33 cellular contexts compared by ENCODE assay signal in genomic region chrY:8541306-8541705, GRCh38.
A peak's percentile ranks its signal among the peaks of the same experiment; 100 is the strongest.
DNase-seq lines count a peak whose midpoint lies in the region; ATAC-seq, FAIRE-seq and TF ChIP-seq lines count a peak whose summit lies in the region.
"Had no signal": no experiment of that assay in that cellular context is flagged by ENCODE, and none has a peak within 500 bp of the region (broad histone marks: within the 10 kb centered on the region; RNA-seq: fewer than 3 reads in every experiment).

No MANE protein-coding gene starts in this region.

- no peak for DNase-seq in left ventricle myocardium inferior
- no peak for DNase-seq in heart left ventricle
- DNase-seq in LHCN-M2 (ENCODE audit: low read depth): peak; percentile 24
- peak; percentile 0 to 4 for DNase-seq in SJCRH30
- DNase-seq in small intestine: peak; percentile 60
- DNase-seq in activated naive CD4-positive, alpha-beta T cell treated with anti-CD3 and anti-CD28 coated beads for 36 hours: no peak
- DNase-seq in 8988T: no peak
- DNase-seq: activated CD4-positive, alpha-beta T cell treated with anti-CD3 and anti-CD28 coated beads, Interleukin-2, amount 10 ng/mL, durations not matched to agents 24 days and 14 days; activated CD8-positive, alpha-beta memory T cell treated with anti-CD3 and anti-CD28 coated beads for 24 hours; activated effector memory CD4-positive, alpha-beta T cell treated with anti-CD3 and anti-CD28 coated beads, Interleukin-2, amount 50 U/mL, for 16 hours; activated naive CD8-positive, alpha-beta T cell treated with anti-CD3 and anti-CD28 coated beads for 36 hours; CD8-positive, alpha-beta memory T cell; EL; gastrocnemius medialis; H9; immature natural killer cell; IMR-90; NCI-H1092 treated with DMSO at 0.1 percent for 48 hours; NCI-H1694 treated with DMSO at 0.1 percent for 48 hours; NCI-H526 treated with DMSO at 0.1 percent for 48 hours; NK-92 treated with Interleukin-12 subunit alpha and Interleukin-12 subunit beta, amount 100 ng/mL, for 24 hours; Peyer's patch; retina; stimulated activated CD4-positive, alpha-beta T cell treated with anti-CD3 and anti-CD28 coated beads, Interleukin-2, amount 100 ng/mL, for 48 hours; stomach; T1000; uterus had no signal

- no peaks in the 10 kb centered on the region for H3K9me3 Mint-ChIP-seq in activated naive CD4-positive, alpha-beta T cell treated with anti-CD3 and anti-CD28 coated beads for 36 hours
- H3K9me3 Mint-ChIP-seq: activated CD4-positive, alpha-beta T cell treated with anti-CD3 and anti-CD28 coated beads, Interleukin-2, amount 10 ng/mL, durations not matched to agents 24 days and 14 days; activated naive CD8-positive, alpha-beta T cell treated with anti-CD3 and anti-CD28 coated beads for 36 hours; CD8-positive, alpha-beta memory T cell; H9; immature natural killer cell; neural progenitor cell; WTC11 had no signal

- H3K27me3 ChIP-seq in left ventricle myocardium inferior (ENCODE audit: low read depth): no peaks in the 10 kb centered on the region
- H3K27me3 ChIP-seq in heart left ventricle: no peaks in the 10 kb centered on the region
- no peaks in the 10 kb centered on the region for H3K27me3 ChIP-seq in SJCRH30
- no peaks in the 10 kb centered on the region for H3K27me3 ChIP-seq in small intestine (ENCODE audit: control insufficient read depth in 2 of 2, insufficient read depth in 2 of 2, low read length in 2 of 2)
- H3K27me3 ChIP-seq: breast epithelium, gastrocnemius medialis, neural progenitor cell, Peyer's patch, stomach, uterus had no signal

- H3K27me3 Mint-ChIP-seq in activated naive CD4-positive, alpha-beta T cell treated with anti-CD3 and anti-CD28 coated beads for 36 hours (ENCODE audit: low read depth): no peaks in the 10 kb centered on the region
- H3K27me3 Mint-ChIP-seq: activated CD4-positive, alpha-beta T cell treated with anti-CD3 and anti-CD28 coated beads, Interleukin-2, amount 10 ng/mL, durations not matched to agents 24 days and 14 days; activated naive CD8-positive, alpha-beta T cell treated with anti-CD3 and anti-CD28 coated beads for 36 hours; CD8-positive, alpha-beta memory T cell had no signal

- TF ChIP-seq POLR2A in heart left ventricle (IDR thresholded peaks at IDR 0.05): no peak

- no peaks in the 10 kb centered on the region for H3K9me3 ChIP-seq in left ventricle myocardium inferior (replicated peaks)
- no peaks in the 10 kb centered on the region for H3K9me3 ChIP-seq in heart left ventricle
- no peaks in the 10 kb centered on the region for H3K9me3 ChIP-seq in SJCRH30 (replicated peaks)
- no peaks in the 10 kb centered on the region for H3K9me3 ChIP-seq in small intestine (ENCODE audit: control insufficient read depth, low read depth)
- H3K9me3 ChIP-seq: breast epithelium, gastrocnemius medialis, Peyer's patch, stomach, uterus had no signal

- TF ChIP-seq CTCF in left ventricle myocardium inferior (IDR thresholded peaks at IDR 0.05; ENCODE audit: borderline replicate concordance): peak; percentile 26
- TF ChIP-seq CTCF in heart left ventricle (IDR thresholded peaks at IDR 0.05): peak in 2 of 12 donors; percentile 7 to 9

- no peaks in the 10 kb centered on the region for H3K36me3 Mint-ChIP-seq in activated naive CD4-positive, alpha-beta T cell treated with anti-CD3 and anti-CD28 coated beads for 36 hours (ENCODE audit: low read depth)
- H3K36me3 Mint-ChIP-seq: activated naive CD8-positive, alpha-beta T cell treated with anti-CD3 and anti-CD28 coated beads for 36 hours; CD8-positive, alpha-beta memory T cell; immature natural killer cell; neural progenitor cell; WTC11 had no signal

- intact Hi-C loops in left ventricle myocardium inferior (cut with micrococcal nuclease): no loop called here
- intact Hi-C loops in heart left ventricle (cut with DNase I): loop anchor here in 1 of 10 donors (10.0 kb wide), 1 partner anchor 53 kb away; no protein-coding TSS in a partner anchor
- intact Hi-C loops in activated naive CD4-positive, alpha-beta T cell treated with anti-CD3 and anti-CD28 coated beads for 36 hours (cut with micrococcal nuclease): no loop called here

- H3K27ac Mint-ChIP-seq in activated naive CD4-positive, alpha-beta T cell treated with anti-CD3 and anti-CD28 coated beads for 36 hours: no peak overlapping the region
- H3K27ac Mint-ChIP-seq: activated CD4-positive, alpha-beta T cell treated with anti-CD3 and anti-CD28 coated beads, Interleukin-2, amount 10 ng/mL, durations not matched to agents 24 days and 14 days; activated naive CD8-positive, alpha-beta T cell treated with anti-CD3 and anti-CD28 coated beads for 36 hours; CD8-positive, alpha-beta memory T cell; H9; immature natural killer cell; neural progenitor cell; WTC11 had no signal

- no peak overlapping the region for H3K4me3 ChIP-seq in left ventricle myocardium inferior
- no peak overlapping the region for H3K4me3 ChIP-seq in heart left ventricle
- H3K4me3 ChIP-seq in SJCRH30: no peak overlapping the region
- H3K4me3 ChIP-seq in small intestine (ENCODE audit: low read depth in 1 of 2, low read length in 2 of 2): no peak overlapping the region
- H3K4me3 ChIP-seq: breast epithelium, gastrocnemius medialis, neural progenitor cell, Peyer's patch, stomach, uterus had no signal

- no peak overlapping the region for H3K4me3 Mint-ChIP-seq in activated naive CD4-positive, alpha-beta T cell treated with anti-CD3 and anti-CD28 coated beads for 36 hours
- H3K4me3 Mint-ChIP-seq: activated CD4-positive, alpha-beta T cell treated with anti-CD3 and anti-CD28 coated beads, Interleukin-2, amount 10 ng/mL, durations not matched to agents 24 days and 14 days; activated naive CD8-positive, alpha-beta T cell treated with anti-CD3 and anti-CD28 coated beads for 36 hours; CD8-positive, alpha-beta memory T cell; H9; immature natural killer cell; neural progenitor cell; WTC11 had no signal

- no peaks in the 10 kb centered on the region for H3K4me1 Mint-ChIP-seq in activated naive CD4-positive, alpha-beta T cell treated with anti-CD3 and anti-CD28 coated beads for 36 hours (ENCODE audit: low read depth)
- H3K4me1 Mint-ChIP-seq: activated CD4-positive, alpha-beta T cell treated with anti-CD3 and anti-CD28 coated beads, Interleukin-2, amount 10 ng/mL, durations not matched to agents 24 days and 14 days; activated naive CD8-positive, alpha-beta T cell treated with anti-CD3 and anti-CD28 coated beads for 36 hours; CD8-positive, alpha-beta memory T cell; H9; immature natural killer cell; neural progenitor cell; WTC11 had no signal

- CTCF ChIA-PET in activated naive CD4-positive, alpha-beta T cell treated with anti-CD3 and anti-CD28 coated beads for 36 hours (lab: Charles Lee): no interaction called here

- WGBS in heart left ventricle, 4 donors: 65% methylated on average over 4 of the region's 4 CpGs; no CpG with 5 or more reads in 2 of the 4 donors
- 48 to 71% methylated on average over 4 of the region's 4 CpGs; no CpG with 5 or more reads in 1 of the 3 donors for WGBS in small intestine, 3 donors

- FAIRE-seq in small intestine (lab: Jason Lieb, UNC): no peak
- FAIRE-seq: GM18507 had no signal

- H3K36me3 ChIP-seq in left ventricle myocardium inferior (no peaks in the 10 kb centered on the region), heart left ventricle (no peaks in the 10 kb centered on the region), SJCRH30 (no peaks in the 10 kb centered on the region), small intestine (ENCODE audit: control insufficient read depth in 2 of 2, insufficient read depth in 2 of 2, low read length in 2 of 2) (no peaks in the 10 kb centered on the region)
- H3K36me3 ChIP-seq: breast epithelium, gastrocnemius medialis, neural progenitor cell, Peyer's patch, stomach, uterus had no signal

- ATAC-seq in heart left ventricle (no peak), HG02884 (IDR thresholded peaks at IDR 0.05; ENCODE audit: unreplicated experiment) (no peak)
- ATAC-seq: gastrocnemius medialis, WTC11 had no signal

- H3K27ac ChIP-seq in left ventricle myocardium inferior (replicated peaks) (no peak overlapping the region), heart left ventricle (no peak overlapping the region), SJCRH30 (no peak overlapping the region), small intestine (ENCODE audit: low read depth in 1 of 2, low read length in 1 of 2) (no peak overlapping the region)
- H3K27ac ChIP-seq: breast epithelium, gastrocnemius medialis, neural progenitor cell, parathyroid adenoma, Peyer's patch, stomach, uterus had no signal

- H3K4me1 ChIP-seq in left ventricle myocardium inferior (no peaks in the 10 kb centered on the region), heart left ventricle (no peaks in the 10 kb centered on the region), SJCRH30 (no peaks in the 10 kb centered on the region), small intestine (ENCODE audit: control insufficient read depth in 2 of 2, insufficient read depth in 1 of 2, low read depth in 1 of 2, low read length in 1 of 2) (no peaks in the 10 kb centered on the region)
- H3K4me1 ChIP-seq: breast epithelium, gastrocnemius medialis, neural progenitor cell, parathyroid adenoma, Peyer's patch, stomach, uterus had no signal

Comparison
In these comparisons a context has a peak if more than half of its experiments do, and no peak if none do; other contexts are left out.
1. DNase-seq: peak in LHCN-M2 (single experiment), SJCRH30 (2 of 2) and small intestine (single experiment); none in left ventricle myocardium inferior (single experiment), heart left ventricle (0 of 5), activated naive CD4-positive, alpha-beta T cell treated with anti-CD3 and anti-CD28 coated beads for 36 hours (single experiment) and 8988T (single experiment).